ENCODE assay signal across 1 cellular context in the genomic region with DNA sequence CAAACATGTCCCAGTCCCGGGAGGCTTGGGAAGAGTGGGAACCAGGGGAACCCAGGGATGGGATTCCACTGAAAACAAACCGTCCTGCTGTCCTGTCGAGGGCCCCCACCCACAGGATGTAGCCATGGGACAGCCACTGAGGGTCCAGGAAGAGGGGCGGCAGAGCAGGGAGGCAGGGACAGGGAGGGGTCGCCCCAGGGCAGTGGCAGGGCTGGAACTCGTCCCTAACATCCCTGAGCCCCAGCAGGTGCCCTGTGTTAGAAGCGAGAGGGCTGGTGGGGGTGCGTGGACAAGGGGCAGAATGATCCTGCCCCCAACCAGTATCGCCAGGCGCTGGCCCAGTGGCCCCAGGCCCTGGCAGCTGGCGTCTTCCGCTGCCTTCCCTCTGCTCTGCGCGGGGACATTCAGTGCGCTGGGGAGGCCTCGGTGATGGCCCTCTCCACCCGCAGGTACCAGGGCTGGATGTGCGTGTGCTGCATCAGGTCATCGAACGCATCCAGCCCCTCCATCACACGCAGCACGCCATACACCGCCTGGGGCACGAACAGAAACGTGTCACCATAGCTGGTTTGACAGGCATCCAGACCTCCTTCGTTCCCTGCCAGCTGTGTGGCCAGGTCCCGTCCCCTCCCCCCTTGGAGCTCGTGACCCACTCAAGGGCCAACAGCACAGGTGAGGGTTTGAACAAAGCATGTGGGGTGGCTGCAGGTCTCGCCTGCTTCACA.
TF ChIP-seq lines count a peak whose summit lies in the region.

No MANE protein-coding gene starts in this region.

TF ChIP-seq in H1, 55 proteins besides CTCF, POLR2A, EP300 and RAD21:
- no peak for TF ChIP-seq MAFK (IDR thresholded peaks at IDR 0.05; ENCODE audit: low read depth, low read length)
- TF ChIP-seq NRF1 (IDR thresholded peaks at IDR 0.05; ENCODE audit: low read depth, low read length): no peak
- TF ChIP-seq KDM4A (IDR thresholded peaks at IDR 0.05; ENCODE audit: low read depth, low read length, severe bottlenecking): no peak
- TF ChIP-seq POLR2AphosphoS5 (IDR thresholded peaks at IDR 0.05; ENCODE audit: low read depth, low read length): peak; percentile 41; the same call in 1 of the 2 replicates
